ENCODE assay signal across 8 cellular contexts in genomic region chr1:113905435-113905861, GRCh38. TPM values are rescaled to one million over a fixed set of nuclear protein-coding genes. Genes with fewer than 3 reads are reported as not detected.
DNase-seq lines count a peak whose midpoint lies in the region; ATAC-seq, FAIRE-seq and TF ChIP-seq lines count a peak whose summit lies in the region.

No MANE protein-coding gene starts in this region.

- no peaks in the 10 kb centered on the region for H4K20me1 ChIP-seq in endothelial cell of umbilical vein (replicated peaks; ENCODE audit: control insufficient read depth, extremely low read depth, insufficient read depth, low read length)
- H4K20me1 ChIP-seq in neural progenitor cell (ENCODE audit: low read depth): no peaks in the 10 kb centered on the region

- TSS peak; percentile 69 for BruUV-seq in endothelial cell of umbilical vein (replicated peaks; lab: Mats Ljungman, UMichigan)

- H3F3A ChIP-seq in neural progenitor cell (ENCODE audit: low read depth): peaks cover 17% of the 10 kb centered on the region

- DNase-seq in activated CD8-positive, alpha-beta memory T cell treated with anti-CD3 and anti-CD28 coated beads, Interleukin-2, amount 10 ng/mL, durations not matched to agents 7 days and 5 days: peak; percentile 67
- DNase-seq in activated CD8-positive, alpha-beta memory T cell treated with anti-CD3 and anti-CD28 coated beads, Interleukin-2, amount 50 U/mL, for 48 hours: no peak
- DNase-seq in SJSA1 (ENCODE audit: low read depth in 1 of 2, low spot score in 2 of 2) (no peak), endothelial cell of umbilical vein (ENCODE audit: low read depth, low spot score) (no peak), neural progenitor cell (ENCODE audit: low spot score) (peak; percentile 63), AG08396 (ENCODE audit: low spot score) (no peak)

- peak overlapping the region; percentile 97 for H3K4me3 Mint-ChIP-seq in activated CD8-positive, alpha-beta memory T cell treated with anti-CD3 and anti-CD28 coated beads, Interleukin-2, amount 10 ng/mL, durations not matched to agents 7 days and 5 days
- H3K4me3 Mint-ChIP-seq in neural progenitor cell: peak overlapping the region; percentile 97

- H3K9me3 Mint-ChIP-seq in activated CD8-positive, alpha-beta memory T cell treated with anti-CD3 and anti-CD28 coated beads, Interleukin-2, amount 10 ng/mL, durations not matched to agents 7 days and 5 days (ENCODE audit: low read depth): no peaks in the 10 kb centered on the region
- no peaks in the 10 kb centered on the region for H3K9me3 Mint-ChIP-seq in neural progenitor cell

- peaks cover 30% of the 10 kb centered on the region for H3K79me2 ChIP-seq in endothelial cell of umbilical vein (ENCODE audit: control insufficient read depth, insufficient read depth, low read length)
- peaks cover 27% of the 10 kb centered on the region for H3K79me2 ChIP-seq in neural progenitor cell (ENCODE audit: low read depth)

- no peak for FAIRE-seq in endothelial cell of umbilical vein (lab: Jason Lieb, UNC)

- no peaks in the 10 kb centered on the region for H3K27me3 Mint-ChIP-seq in activated CD8-positive, alpha-beta memory T cell treated with anti-CD3 and anti-CD28 coated beads, Interleukin-2, amount 10 ng/mL, durations not matched to agents 7 days and 5 days
- peaks cover 6% of the 10 kb centered on the region for H3K27me3 Mint-ChIP-seq in neural progenitor cell (ENCODE audit: insufficient read depth, low read depth)

- H3K9ac ChIP-seq in endothelial cell of umbilical vein (replicated peaks; ENCODE audit: extremely low read depth, insufficient read depth, low read length) (peak overlapping the region; percentile 91), neural progenitor cell (peak overlapping the region; percentile 58)

- H3K9me3 ChIP-seq in SJSA1 (replicated peaks) (no peaks in the 10 kb centered on the region), endothelial cell of umbilical vein (replicated peaks; ENCODE audit: control insufficient read depth, insufficient read depth, low read length) (no peaks in the 10 kb centered on the region), neural progenitor cell (ENCODE audit: low read depth) (no peaks in the 10 kb centered on the region)

- H3K4me2 ChIP-seq in endothelial cell of umbilical vein (ENCODE audit: insufficient read depth, low read length) (peak overlapping the region; percentile 61), neural progenitor cell (peak overlapping the region; percentile 93)

- peaks cover 15% of the 10 kb centered on the region for H3K4me1 ChIP-seq in SJSA1 (replicated peaks)
- H3K4me1 ChIP-seq in endothelial cell of umbilical vein (ENCODE audit: control insufficient read depth, extremely low read depth, insufficient read depth, low read length): peaks cover 12% of the 10 kb centered on the region
- peaks cover 9% of the 10 kb centered on the region for H3K4me1 ChIP-seq in neural progenitor cell

- H3K36me3 ChIP-seq in SJSA1 (peaks cover 57% of the 10 kb centered on the region), endothelial cell of umbilical vein (ENCODE audit: control insufficient read depth in 2 of 2, extremely low read depth in 1 of 2, insufficient read depth in 2 of 2, low read length in 2 of 2) (no peaks in the 10 kb centered on the region), neural progenitor cell (no peaks in the 10 kb centered on the region)

- no peak for TF ChIP-seq POLR2A in endothelial cell of umbilical vein (IDR thresholded peaks at IDR 0.05; ENCODE audit: low read depth, low read length)

- dilution Hi-C loops in endothelial cell of umbilical vein (cut with MboI; ENCODE audit: extremely low pct_ligation_motif_present, low sequenced_read_pairs): no loop called here

- CTCF ChIA-PET in activated CD8-positive, alpha-beta memory T cell treated with anti-CD3 and anti-CD28 coated beads, Interleukin-2, amount 10 ng/mL, durations not matched to agents 7 days and 5 days (lab: Charles Lee): interaction anchor here (0.8 to 6.3 kb wide), 7 partner anchors 22 to 73 kb away, joined by 3 to 60 read pairs (median 6); partner anchors contain the start of gene HIPK1
- CTCF ChIA-PET in endothelial cell of umbilical vein (lab: Charles Lee): interaction anchor here (1.2 to 4.8 kb wide), 4 partner anchors 25 to 72 kb away, joined by 3 to 54 read pairs (median 21); partner anchors contain the start of gene HIPK1

- H3K27me3 ChIP-seq in SJSA1 (replicated peaks) (no peaks in the 10 kb centered on the region), endothelial cell of umbilical vein (ENCODE audit: control insufficient read depth in 2 of 2, insufficient read depth in 2 of 2, low read length in 2 of 2) (no peaks in the 10 kb centered on the region), neural progenitor cell (no peaks in the 10 kb centered on the region)

- H3K27ac ChIP-seq in SJSA1: peak overlapping the region; percentile 28
- peak overlapping the region; percentile 36 for H3K27ac ChIP-seq in endothelial cell of umbilical vein (ENCODE audit: insufficient read depth, low read depth, low read length)
- H3K27ac ChIP-seq in neural progenitor cell: peak overlapping the region; percentile 43

- H3K4me1 Mint-ChIP-seq in activated CD8-positive, alpha-beta memory T cell treated with anti-CD3 and anti-CD28 coated beads, Interleukin-2, amount 10 ng/mL, durations not matched to agents 7 days and 5 days: peaks cover 55% of the 10 kb centered on the region
- peaks cover 19% of the 10 kb centered on the region for H3K4me1 Mint-ChIP-seq in neural progenitor cell

- intact Hi-C loops in endothelial cell of umbilical vein (cut with micrococcal nuclease): loop anchor here (1.0 to 10.0 kb wide), 8 partner anchors 24 to 1191 kb away; partner anchors contain the start of genes HIPK1, OLFML3, PHTF1 and PPM1J

- TF ChIP-seq CTCF in endothelial cell of umbilical vein (IDR thresholded peaks at IDR 0.05; ENCODE audit: extremely low read depth in 1 of 2, insufficient read depth in 1 of 2, low read depth in 1 of 2, low read length in 2 of 2) (no peak), neural progenitor cell (IDR thresholded peaks at IDR 0.05) (no peak)

- H3K4me3 ChIP-seq in SJSA1 (peak overlapping the region; percentile 61), endothelial cell of umbilical vein (replicated peaks in 1 of 3; ENCODE audit: insufficient read depth in 1 of 3, low read depth in 1 of 3, low read length in 3 of 3) (peak overlapping the region; percentile 35 to 76 (median 60)), neural progenitor cell (peak overlapping the region; percentile 78)

- peak; percentile 3 for ATAC-seq in activated CD8-positive, alpha-beta memory T cell treated with anti-CD3 and anti-CD28 coated beads, Interleukin-2, amount 10 ng/mL, durations not matched to agents 7 days and 5 days
- peak; percentile 1 for ATAC-seq in HG03066 (IDR thresholded peaks at IDR 0.05; ENCODE audit: low read depth, unreplicated experiment)
- no peak for ATAC-seq in HG03460 (IDR thresholded peaks at IDR 0.05; ENCODE audit: unreplicated experiment)

- no peaks in the 10 kb centered on the region for H3K9me1 ChIP-seq in endothelial cell of umbilical vein (replicated peaks; ENCODE audit: control insufficient read depth, extremely low read depth, insufficient read depth, low read length)

- POLR2A ChIA-PET in endothelial cell of umbilical vein (lab: Charles Lee): interaction anchor here (1.3 to 1.6 kb wide), 2 partner anchors 24 to 147 kb away, joined by 3 to 8 read pairs; partner anchors contain the start of gene HIPK1

- peak overlapping the region; percentile 89 for H3K27ac Mint-ChIP-seq in activated CD8-positive, alpha-beta memory T cell treated with anti-CD3 and anti-CD28 coated beads, Interleukin-2, amount 10 ng/mL, durations not matched to agents 7 days and 5 days
- H3K27ac Mint-ChIP-seq in neural progenitor cell: peak overlapping the region; percentile 70

- H3K36me3 Mint-ChIP-seq in activated CD8-positive, alpha-beta memory T cell treated with anti-CD3 and anti-CD28 coated beads, Interleukin-2, amount 10 ng/mL, durations not matched to agents 7 days and 5 days: peaks cover 53% of the 10 kb centered on the region
- peaks cover 7% of the 10 kb centered on the region for H3K36me3 Mint-ChIP-seq in neural progenitor cell

- H2AFZ ChIP-seq in endothelial cell of umbilical vein (ENCODE audit: low read depth, low read length): peak overlapping the region; percentile 94
- peak overlapping the region; percentile 97 for H2AFZ ChIP-seq in neural progenitor cell (replicated peaks)

RNA-seq across cellular contexts. Expression of gene DCLRE1B, which starts 0.3 kb away (rescaled TPM):
- 10 to 100 TPM; 19.5 to 21.1 TPM for total RNA-seq in activated CD8-positive, alpha-beta memory T cell treated with anti-CD3 and anti-CD28 coated beads, Interleukin-2, amount 10 ng/mL, durations not matched to agents 7 days and 5 days
- 8.5 and 14.8 TPM in 2 replicates for total RNA-seq in SJSA1 (2014; rRNA removed; shearing (Covaris generic))
- total RNA-seq in endothelial cell of umbilical vein (10.7 and 10.8 TPM in 2 replicates), neural progenitor cell (ENCODE audit: low replicate concordance) (8.0 and 11.9 TPM in 2 replicates)
- 5.6 and 6.1 TPM in 2 replicates for polyA plus RNA-seq in endothelial cell of umbilical vein
- polyA plus RNA-seq in endothelial cell of umbilical vein (2011; cell fraction: cytosol; rRNA removed): 5.2 and 6.4 TPM in 2 replicates
- 2.7 and 2.8 TPM in 2 replicates for polyA plus RNA-seq in endothelial cell of umbilical vein (2011; cell fraction: nucleus; rRNA removed)
- polyA plus RNA-seq in endothelial cell of umbilical vein (2012): 5.6 and 9.1 TPM in 2 replicates
- 3.9 and 5.3 TPM in 2 replicates for polyA minus RNA-seq in endothelial cell of umbilical vein
- polyA minus RNA-seq in endothelial cell of umbilical vein (2011; cell fraction: cytosol; rRNA and poly(A)+ RNA removed): 9.9 TPM
- 2.0 and 2.2 TPM in 2 replicates for polyA minus RNA-seq in endothelial cell of umbilical vein (2011; cell fraction: nucleus; rRNA and poly(A)+ RNA removed)

RNA-seq across cellular contexts. Expression of gene AP4B1, which starts 0.8 kb away (rescaled TPM):
- 10 to 100 TPM; 57.3 to 61.8 TPM for total RNA-seq in activated CD8-positive, alpha-beta memory T cell treated with anti-CD3 and anti-CD28 coated beads, Interleukin-2, amount 10 ng/mL, durations not matched to agents 7 days and 5 days
- total RNA-seq in SJSA1 (2014; rRNA removed; shearing (Covaris generic)): 17.3 and 23.4 TPM in 2 replicates
- total RNA-seq in endothelial cell of umbilical vein: 29.4 and 33.0 TPM in 2 replicates
- polyA plus RNA-seq in endothelial cell of umbilical vein: 15.4 and 21.9 TPM in 2 replicates
- 16.8 and 18.6 TPM in 2 replicates for polyA plus RNA-seq in endothelial cell of umbilical vein (2011; cell fraction: cytosol; rRNA removed)
- 74.4 and 112 TPM in 2 replicates for polyA plus RNA-seq in endothelial cell of umbilical vein (2011; cell fraction: nucleus; rRNA removed)
- 19.7 and 24.7 TPM in 2 replicates for polyA plus RNA-seq in endothelial cell of umbilical vein (2012)
- 28.1 and 34.1 TPM in 2 replicates for polyA minus RNA-seq in endothelial cell of umbilical vein
- polyA minus RNA-seq in endothelial cell of umbilical vein (2011; cell fraction: cytosol; rRNA and poly(A)+ RNA removed): 10.9 TPM
- 37.7 and 42.9 TPM in 2 replicates for polyA minus RNA-seq in endothelial cell of umbilical vein (2011; cell fraction: nucleus; rRNA and poly(A)+ RNA removed)
- total RNA-seq in neural progenitor cell (ENCODE audit: low replicate concordance): 13.1 and 27.7 TPM in 2 replicates

RNA-seq across cellular contexts. Expression of gene BCL2L15, which starts 18.1 kb away (rescaled TPM):
- total RNA-seq in activated CD8-positive, alpha-beta memory T cell treated with anti-CD3 and anti-CD28 coated beads, Interleukin-2, amount 10 ng/mL, durations not matched to agents 7 days and 5 days: 1 to 10 TPM; 1.2 to 2.1 TPM
- 0.03 and 0.13 TPM in 2 replicates for total RNA-seq in SJSA1 (2014; rRNA removed; shearing (Covaris generic))
- total RNA-seq in endothelial cell of umbilical vein (0.29 and 1.3 TPM in 2 replicates), neural progenitor cell (ENCODE audit: low replicate concordance) (0.04 and 0.31 TPM in 2 replicates)
- polyA plus RNA-seq in endothelial cell of umbilical vein: 0.28 and 0.40 TPM in 2 replicates
- 0.06 and 0.15 TPM in 2 replicates for polyA plus RNA-seq in endothelial cell of umbilical vein (2011; cell fraction: cytosol; rRNA removed)
- polyA plus RNA-seq in endothelial cell of umbilical vein (2011; cell fraction: nucleus; rRNA removed): 1.4 and 2.5 TPM in 2 replicates
- polyA plus RNA-seq in endothelial cell of umbilical vein (2012): 0.05 TPM in 1 of 2 replicates, not detected in the other
- 0.22 and 0.32 TPM in 2 replicates for polyA minus RNA-seq in endothelial cell of umbilical vein
- not detected for polyA minus RNA-seq in endothelial cell of umbilical vein (2011; cell fraction: cytosol; rRNA and poly(A)+ RNA removed)
- polyA minus RNA-seq in endothelial cell of umbilical vein (2011; cell fraction: nucleus; rRNA and poly(A)+ RNA removed): 0.67 and 1.1 TPM in 2 replicates

RNA-seq across cellular contexts. Expression of gene HIPK1, which starts 23.7 kb away (rescaled TPM):
- total RNA-seq in activated CD8-positive, alpha-beta memory T cell treated with anti-CD3 and anti-CD28 coated beads, Interleukin-2, amount 10 ng/mL, durations not matched to agents 7 days and 5 days: 10 to 100 TPM; 90.4 to 97.9 TPM
- total RNA-seq in SJSA1 (2014; rRNA removed; shearing (Covaris generic)): 28.4 and 42.0 TPM in 2 replicates
- total RNA-seq in endothelial cell of umbilical vein (50.2 and 56.1 TPM in 2 replicates), neural progenitor cell (ENCODE audit: low replicate concordance) (37.1 and 41.3 TPM in 2 replicates)
- polyA plus RNA-seq in endothelial cell of umbilical vein: 39.3 and 41.1 TPM in 2 replicates
- 22.1 and 25.3 TPM in 2 replicates for polyA plus RNA-seq in endothelial cell of umbilical vein (2011; cell fraction: cytosol; rRNA removed)
- polyA plus RNA-seq in endothelial cell of umbilical vein (2011; cell fraction: nucleus; rRNA removed): 41.4 and 46.4 TPM in 2 replicates
- polyA plus RNA-seq in endothelial cell of umbilical vein (2012): 22.4 and 27.1 TPM in 2 replicates
- 145 TPM in 2 replicates for polyA minus RNA-seq in endothelial cell of umbilical vein
- 75.4 TPM for polyA minus RNA-seq in endothelial cell of umbilical vein (2011; cell fraction: cytosol; rRNA and poly(A)+ RNA removed)
- 49.0 and 78.2 TPM in 2 replicates for polyA minus RNA-seq in endothelial cell of umbilical vein (2011; cell fraction: nucleus; rRNA and poly(A)+ RNA removed)

RNA-seq across cellular contexts. Expression of gene PTPN22, which starts 33.9 kb away (rescaled TPM):
- total RNA-seq in activated CD8-positive, alpha-beta memory T cell treated with anti-CD3 and anti-CD28 coated beads, Interleukin-2, amount 10 ng/mL, durations not matched to agents 7 days and 5 days: 100 to 1,000 TPM; 112 to 133 TPM
- total RNA-seq in SJSA1 (2014; rRNA removed; shearing (Covaris generic)): 0.72 and 1.5 TPM in 2 replicates
- not detected in 2 replicates for total RNA-seq in endothelial cell of umbilical vein
- polyA plus RNA-seq in endothelial cell of umbilical vein: not detected in 2 replicates
- polyA plus RNA-seq in endothelial cell of umbilical vein (2011; cell fraction: cytosol; rRNA removed): 0.05 and 0.08 TPM in 2 replicates
- 0.10 and 0.24 TPM in 2 replicates for polyA plus RNA-seq in endothelial cell of umbilical vein (2011; cell fraction: nucleus; rRNA removed)
- 3.7 and 6.4 TPM in 2 replicates for polyA plus RNA-seq in endothelial cell of umbilical vein (2012)
- polyA minus RNA-seq in endothelial cell of umbilical vein: 0.11 TPM in 1 of 2 replicates, not detected in the other
- not detected for polyA minus RNA-seq in endothelial cell of umbilical vein (2011; cell fraction: cytosol; rRNA and poly(A)+ RNA removed)
- polyA minus RNA-seq in endothelial cell of umbilical vein (2011; cell fraction: nucleus; rRNA and poly(A)+ RNA removed): not detected in 2 replicates
- total RNA-seq in neural progenitor cell (ENCODE audit: low replicate concordance): not detected in 2 replicates

Comparison
In these comparisons a context has a peak if more than half of its experiments do, and no peak if none do; other contexts are left out.
1. DNase-seq: peak in activated CD8-positive, alpha-beta memory T cell treated with anti-CD3 and anti-CD28 coated beads, Interleukin-2, amount 10 ng/mL, durations not matched to agents 7 days and 5 days (single experiment) and neural progenitor cell (single experiment); none in activated CD8-positive, alpha-beta memory T cell treated with anti-CD3 and anti-CD28 coated beads, Interleukin-2, amount 50 U/mL, for 48 hours (single experiment), SJSA1 (0 of 2), endothelial cell of umbilical vein (single experiment) and AG08396 (single experiment).
2. Peak in every context shown above with its lines, with median percentiles within 50 percentile points of each other: H3K27ac ChIP-seq and H3K4me3 ChIP-seq.